ENCODE assay signal across 20 cellular contexts in the genomic region with DNA sequence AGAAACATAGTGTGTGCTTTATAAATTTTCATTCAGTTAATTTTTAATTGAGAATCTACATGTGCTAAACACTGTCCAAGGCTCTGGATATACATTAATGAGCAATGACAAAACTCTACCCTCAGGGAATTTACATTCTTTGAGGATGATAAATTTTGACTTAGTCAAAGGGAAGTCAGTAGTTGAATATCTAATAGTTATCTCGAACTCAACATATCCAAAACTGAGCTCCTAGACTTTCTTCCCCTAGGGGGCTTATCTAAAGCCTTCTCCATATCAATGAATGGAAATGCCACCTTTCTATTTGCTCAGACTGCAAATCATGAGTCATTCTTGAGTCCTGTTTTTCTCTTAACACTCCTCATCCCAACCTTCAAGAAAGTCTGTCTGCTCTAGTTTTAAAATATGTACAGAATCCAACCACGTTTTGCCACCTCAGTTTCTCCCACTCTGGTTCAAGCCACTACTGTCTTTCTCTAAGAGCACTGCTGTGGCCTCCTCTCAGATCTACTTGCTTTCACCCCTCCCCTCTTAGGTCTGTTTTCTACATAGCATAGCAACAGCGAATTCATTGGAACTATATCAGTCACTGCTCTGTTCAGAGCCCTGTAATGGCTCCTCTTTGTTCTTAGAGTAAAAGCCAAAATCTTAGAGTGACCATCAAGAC. TPM values are rescaled to one million over a fixed set of nuclear protein-coding genes. Genes with fewer than 3 reads are reported as not detected.
DNase-seq lines count a peak whose midpoint lies in the region; ATAC-seq and TF ChIP-seq lines count a peak whose summit lies in the region.
"Had no signal": no experiment of that assay in that cellular context is flagged by ENCODE, and none has a peak within 500 bp of the region (broad histone marks: within the 10 kb centered on the region; RNA-seq: fewer than 3 reads in every experiment).

No MANE protein-coding gene starts in this region.

- H2BK15ac ChIP-seq in mesendoderm (replicated peaks; ENCODE audit: low read depth) = no peak overlapping the region

- no peaks in the 10 kb centered on the region for H3K27me3 Mint-ChIP-seq in WTC11 (ENCODE audit: low read depth)

- DNase-seq in WTC11 (ENCODE audit: low spot score) = no peak
- peak; percentile 31 for DNase-seq in mesendoderm
- DNase-seq in effector CD4-positive, alpha-beta T cell = no peak
- DNase-seq in NCI-H1417 treated with DMSO at 0.1 percent for 48 hours (lab: John Stamatoyannopoulos, UW) = no peak
- no peak for DNase-seq in CD1c-positive myeloid dendritic cell (ENCODE audit: extremely low spot score)
- DNase-seq in middle frontal gyrus (ENCODE audit: extremely low spot score, low spot score) = no peak
- DNase-seq: ACHN; CD4-positive, alpha-beta T cell; DND-41; NCI-H1105 treated with DMSO at 0.1 percent for 48 hours; NCI-H2029 treated with DMSO at 0.1 percent for 48 hours; NCI-H510A; NCI-H82; SW 1271 had no signal

- WGBS in mesendoderm (ENCODE audit: extremely low coverage, insufficient coverage, low lambda C conversion rate) = no CpG with 5 or more reads among the region's 3 CpGs

- H3K4me2 ChIP-seq in mesendoderm (ENCODE audit: low read length) = no peak overlapping the region
- H3K4me2 ChIP-seq: KMS-11 had no signal

- CTCF ChIA-PET in WTC11 (lab: Charles Lee) = interaction anchor here (1.0 to 3.0 kb wide), 2 partner anchors 9 to 68 kb away, joined by 3 to 18 read pairs; a partner anchor contains a TSS

- no peak overlapping the region for H4K8ac ChIP-seq in mesendoderm (ENCODE audit: low read depth, low read length)

- H3K79me2 ChIP-seq in mesendoderm (ENCODE audit: control insufficient read depth, insufficient read depth, low read length) = no peaks in the 10 kb centered on the region

- no peak overlapping the region for H3K56ac ChIP-seq in mesendoderm (ENCODE audit: low read length)

- H3K18ac ChIP-seq in mesendoderm (ENCODE audit: low read length) = no peak overlapping the region

- no peak overlapping the region for H2BK120ac ChIP-seq in mesendoderm (ENCODE audit: low read depth, low read length)

- no peaks in the 10 kb centered on the region for H3K36me3 Mint-ChIP-seq in WTC11

- no peak overlapping the region for H2BK5ac ChIP-seq in mesendoderm (ENCODE audit: low read length)

- H3K4me1 Mint-ChIP-seq in WTC11 = peaks cover 24% of the 10 kb centered on the region

- H3K23ac ChIP-seq in mesendoderm (ENCODE audit: low read length) = no peak overlapping the region

- H3K9ac ChIP-seq in mesendoderm (ENCODE audit: low read length) = no peak overlapping the region
- H3K9ac ChIP-seq: KMS-11 had no signal

- POLR2A ChIA-PET in WTC11 (lab: Charles Lee) = no interaction called here

- H3K4me3 Mint-ChIP-seq in WTC11 = no peak overlapping the region
- H3K4me3 Mint-ChIP-seq: CD4-positive, alpha-beta T cell had no signal

- no peaks in the 10 kb centered on the region for H3K36me3 ChIP-seq in mesendoderm (ENCODE audit: control insufficient read depth, insufficient read depth, low read length)
- H3K36me3 ChIP-seq: SJSA1 had no signal

- no peaks in the 10 kb centered on the region for H3K79me1 ChIP-seq in mesendoderm (ENCODE audit: low read length)

- no peak overlapping the region for H3K27ac ChIP-seq in mesendoderm (ENCODE audit: low read depth, low read length)
- H3K27ac ChIP-seq: KMS-11, SJSA1 had no signal

- H3K27me3 ChIP-seq in mesendoderm (ENCODE audit: insufficient read depth, low read length, poor library complexity) = no peaks in the 10 kb centered on the region

- no peak overlapping the region; the same call in 1 of the 2 replicates for H3K27ac Mint-ChIP-seq in WTC11
- H3K27ac Mint-ChIP-seq: CD4-positive, alpha-beta T cell had no signal

- no peak overlapping the region for H3K4ac ChIP-seq in mesendoderm (ENCODE audit: low read depth, low read length)

- no peak for TF ChIP-seq CTCF in WTC11 (IDR thresholded peaks at IDR 0.05)

- H3K4me3 ChIP-seq in mesendoderm (ENCODE audit: low read length) = no peak overlapping the region
- H3K4me3 ChIP-seq: SJSA1 had no signal

- H3K9me3 Mint-ChIP-seq in WTC11 = no peaks in the 10 kb centered on the region
- H3K9me3 Mint-ChIP-seq: CD4-positive, alpha-beta T cell had no signal

- H3K4me1 ChIP-seq in mesendoderm (ENCODE audit: control insufficient read depth, low read depth, low read length) = peaks cover 1% of the 10 kb centered on the region
- H3K4me1 ChIP-seq: SJSA1 had no signal

- no peak overlapping the region for H4K5ac ChIP-seq in mesendoderm (ENCODE audit: low read length)

- ATAC-seq in GM18868 (IDR thresholded peaks at IDR 0.05; ENCODE audit: unreplicated experiment) (peak; percentile 48), HG02870 (IDR thresholded peaks at IDR 0.05; ENCODE audit: unreplicated experiment) (peak; percentile 30), WTC11 (peak; percentile 47)
- ATAC-seq: HCT116, HepG2 had no signal

- no peak overlapping the region for H2AK5ac ChIP-seq in mesendoderm (ENCODE audit: low read length)

TF ChIP-seq in WTC11, 78 proteins besides CTCF, POLR2A, EP300 and RAD21 (continues in another document):
- TF ChIP-seq, protein P1, sequence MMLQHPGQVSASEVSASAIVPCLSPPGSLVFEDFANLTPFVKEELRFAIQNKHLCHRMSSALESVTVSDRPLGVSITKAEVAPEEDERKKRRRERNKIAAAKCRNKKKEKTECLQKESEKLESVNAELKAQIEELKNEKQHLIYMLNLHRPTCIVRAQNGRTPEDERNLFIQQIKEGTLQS (CRISPR knock-in tag; conservative IDR thresholded peaks at IDR 0.05) = no peak
- no peak for TF ChIP-seq JUN (CRISPR knock-in tag; IDR thresholded peaks at IDR 0.05)
- TF ChIP-seq TP53 (CRISPR knock-in tag; IDR thresholded peaks at IDR 0.05) = no peak
- TF ChIP-seq SMAD4 (CRISPR knock-in tag; IDR thresholded peaks at IDR 0.05) = no peak
- TF ChIP-seq TCF7 (CRISPR knock-in tag; IDR thresholded peaks at IDR 0.05; ENCODE audit: low read depth) = no peak
- TF ChIP-seq, protein P2, sequence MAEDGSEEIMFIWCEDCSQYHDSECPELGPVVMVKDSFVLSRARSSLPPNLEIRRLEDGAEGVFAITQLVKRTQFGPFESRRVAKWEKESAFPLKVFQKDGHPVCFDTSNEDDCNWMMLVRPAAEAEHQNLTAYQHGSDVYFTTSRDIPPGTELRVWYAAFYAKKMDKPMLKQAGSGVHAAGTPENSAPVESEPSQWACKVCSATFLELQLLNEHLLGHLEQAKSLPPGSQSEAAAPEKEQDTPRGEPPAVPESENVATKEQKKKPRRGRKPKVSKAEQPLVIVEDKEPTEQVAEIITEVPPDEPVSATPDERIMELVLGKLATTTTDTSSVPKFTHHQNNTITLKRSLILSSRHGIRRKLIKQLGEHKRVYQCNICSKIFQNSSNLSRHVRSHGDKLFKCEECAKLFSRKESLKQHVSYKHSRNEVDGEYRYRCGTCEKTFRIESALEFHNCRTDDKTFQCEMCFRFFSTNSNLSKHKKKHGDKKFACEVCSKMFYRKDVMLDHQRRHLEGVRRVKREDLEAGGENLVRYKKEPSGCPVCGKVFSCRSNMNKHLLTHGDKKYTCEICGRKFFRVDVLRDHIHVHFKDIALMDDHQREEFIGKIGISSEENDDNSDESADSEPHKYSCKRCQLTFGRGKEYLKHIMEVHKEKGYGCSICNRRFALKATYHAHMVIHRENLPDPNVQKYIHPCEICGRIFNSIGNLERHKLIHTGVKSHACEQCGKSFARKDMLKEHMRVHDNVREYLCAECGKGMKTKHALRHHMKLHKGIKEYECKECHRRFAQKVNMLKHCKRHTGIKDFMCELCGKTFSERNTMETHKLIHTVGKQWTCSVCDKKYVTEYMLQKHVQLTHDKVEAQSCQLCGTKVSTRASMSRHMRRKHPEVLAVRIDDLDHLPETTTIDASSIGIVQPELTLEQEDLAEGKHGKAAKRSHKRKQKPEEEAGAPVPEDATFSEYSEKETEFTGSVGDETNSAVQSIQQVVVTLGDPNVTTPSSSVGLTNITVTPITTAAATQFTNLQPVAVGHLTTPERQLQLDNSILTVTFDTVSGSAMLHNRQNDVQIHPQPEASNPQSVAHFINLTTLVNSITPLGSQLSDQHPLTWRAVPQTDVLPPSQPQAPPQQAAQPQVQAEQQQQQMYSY (CRISPR knock-in tag; IDR thresholded peaks at IDR 0.05) = no peak
- TF ChIP-seq, protein P3, sequence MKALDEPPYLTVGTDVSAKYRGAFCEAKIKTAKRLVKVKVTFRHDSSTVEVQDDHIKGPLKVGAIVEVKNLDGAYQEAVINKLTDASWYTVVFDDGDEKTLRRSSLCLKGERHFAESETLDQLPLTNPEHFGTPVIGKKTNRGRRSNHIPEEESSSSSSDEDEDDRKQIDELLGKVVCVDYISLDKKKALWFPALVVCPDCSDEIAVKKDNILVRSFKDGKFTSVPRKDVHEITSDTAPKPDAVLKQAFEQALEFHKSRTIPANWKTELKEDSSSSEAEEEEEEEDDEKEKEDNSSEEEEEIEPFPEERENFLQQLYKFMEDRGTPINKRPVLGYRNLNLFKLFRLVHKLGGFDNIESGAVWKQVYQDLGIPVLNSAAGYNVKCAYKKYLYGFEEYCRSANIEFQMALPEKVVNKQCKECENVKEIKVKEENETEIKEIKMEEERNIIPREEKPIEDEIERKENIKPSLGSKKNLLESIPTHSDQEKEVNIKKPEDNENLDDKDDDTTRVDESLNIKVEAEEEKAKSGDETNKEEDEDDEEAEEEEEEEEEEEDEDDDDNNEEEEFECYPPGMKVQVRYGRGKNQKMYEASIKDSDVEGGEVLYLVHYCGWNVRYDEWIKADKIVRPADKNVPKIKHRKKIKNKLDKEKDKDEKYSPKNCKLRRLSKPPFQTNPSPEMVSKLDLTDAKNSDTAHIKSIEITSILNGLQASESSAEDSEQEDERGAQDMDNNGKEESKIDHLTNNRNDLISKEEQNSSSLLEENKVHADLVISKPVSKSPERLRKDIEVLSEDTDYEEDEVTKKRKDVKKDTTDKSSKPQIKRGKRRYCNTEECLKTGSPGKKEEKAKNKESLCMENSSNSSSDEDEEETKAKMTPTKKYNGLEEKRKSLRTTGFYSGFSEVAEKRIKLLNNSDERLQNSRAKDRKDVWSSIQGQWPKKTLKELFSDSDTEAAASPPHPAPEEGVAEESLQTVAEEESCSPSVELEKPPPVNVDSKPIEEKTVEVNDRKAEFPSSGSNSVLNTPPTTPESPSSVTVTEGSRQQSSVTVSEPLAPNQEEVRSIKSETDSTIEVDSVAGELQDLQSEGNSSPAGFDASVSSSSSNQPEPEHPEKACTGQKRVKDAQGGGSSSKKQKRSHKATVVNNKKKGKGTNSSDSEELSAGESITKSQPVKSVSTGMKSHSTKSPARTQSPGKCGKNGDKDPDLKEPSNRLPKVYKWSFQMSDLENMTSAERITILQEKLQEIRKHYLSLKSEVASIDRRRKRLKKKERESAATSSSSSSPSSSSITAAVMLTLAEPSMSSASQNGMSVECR (CRISPR knock-in tag; IDR thresholded peaks at IDR 0.05; ENCODE audit: borderline replicate concordance) = no peak
- no peak for TF ChIP-seq ETV6 (CRISPR knock-in tag; IDR thresholded peaks at IDR 0.05)
- no peak for TF ChIP-seq SMAD3 (CRISPR knock-in tag; IDR thresholded peaks at IDR 0.05; ENCODE audit: borderline replicate concordance)
- no peak for TF ChIP-seq ZNF263 (CRISPR knock-in tag; IDR thresholded peaks at IDR 0.05; ENCODE audit: low read depth)

RNA-seq across cellular contexts. Expression of a gene that starts 9.5 kb away (rescaled TPM):
- total RNA-seq in WTC11 (2021) = 3.5 to 6.3 TPM (median 4.1 TPM) in 3 replicates
- polyA plus RNA-seq in mesendoderm (2013, experiment 1 of 2) = 2.4 TPM
- polyA plus RNA-seq in mesendoderm (2013, experiment 2 of 2) = 2.7 TPM
- total RNA-seq: HepG2, SJSA1 had no signal
- polyA plus RNA-seq: HepG2 had no signal
